In the genomic region with DNA sequence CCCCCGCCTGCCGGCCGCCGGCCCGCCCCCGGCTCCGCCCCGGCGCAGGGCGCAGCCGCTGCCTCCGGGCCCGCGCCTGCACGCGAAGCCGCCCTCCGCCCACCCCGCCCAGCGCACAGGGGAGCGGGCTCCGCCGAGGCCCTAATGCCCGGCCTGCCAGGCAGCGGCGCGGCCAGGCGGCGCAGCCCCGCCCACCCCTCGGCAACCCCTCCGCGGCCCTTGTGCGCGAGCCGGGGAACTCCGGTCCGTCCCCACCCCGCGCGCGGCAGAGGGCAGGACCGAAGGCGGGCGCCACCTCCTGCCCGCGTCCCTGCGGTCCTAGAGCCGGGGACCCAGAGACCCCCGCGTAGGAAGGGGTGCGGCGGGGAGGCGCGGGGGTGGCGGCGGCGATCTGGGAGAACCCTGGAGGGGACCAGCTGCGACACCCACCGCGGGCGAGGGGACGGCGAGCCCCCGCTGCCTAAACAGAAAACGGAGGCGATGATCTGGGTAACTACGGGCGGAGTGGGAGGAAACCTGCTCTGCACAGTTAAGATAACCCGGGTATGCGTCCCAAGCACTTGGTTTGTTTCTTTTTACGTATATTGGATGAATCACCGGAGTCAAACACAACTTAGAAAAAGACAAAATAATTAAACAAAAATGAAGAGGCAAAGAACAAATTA, we compare ENCODE assay signal across 1 cellular context.
TF ChIP-seq lines count a peak whose summit lies in the region.

No MANE protein-coding gene starts in this region.

TF ChIP-seq in K562, 482 proteins besides CTCF, POLR2A, EP300 and RAD21 (continued from another document):
- TF ChIP-seq, protein P1, sequence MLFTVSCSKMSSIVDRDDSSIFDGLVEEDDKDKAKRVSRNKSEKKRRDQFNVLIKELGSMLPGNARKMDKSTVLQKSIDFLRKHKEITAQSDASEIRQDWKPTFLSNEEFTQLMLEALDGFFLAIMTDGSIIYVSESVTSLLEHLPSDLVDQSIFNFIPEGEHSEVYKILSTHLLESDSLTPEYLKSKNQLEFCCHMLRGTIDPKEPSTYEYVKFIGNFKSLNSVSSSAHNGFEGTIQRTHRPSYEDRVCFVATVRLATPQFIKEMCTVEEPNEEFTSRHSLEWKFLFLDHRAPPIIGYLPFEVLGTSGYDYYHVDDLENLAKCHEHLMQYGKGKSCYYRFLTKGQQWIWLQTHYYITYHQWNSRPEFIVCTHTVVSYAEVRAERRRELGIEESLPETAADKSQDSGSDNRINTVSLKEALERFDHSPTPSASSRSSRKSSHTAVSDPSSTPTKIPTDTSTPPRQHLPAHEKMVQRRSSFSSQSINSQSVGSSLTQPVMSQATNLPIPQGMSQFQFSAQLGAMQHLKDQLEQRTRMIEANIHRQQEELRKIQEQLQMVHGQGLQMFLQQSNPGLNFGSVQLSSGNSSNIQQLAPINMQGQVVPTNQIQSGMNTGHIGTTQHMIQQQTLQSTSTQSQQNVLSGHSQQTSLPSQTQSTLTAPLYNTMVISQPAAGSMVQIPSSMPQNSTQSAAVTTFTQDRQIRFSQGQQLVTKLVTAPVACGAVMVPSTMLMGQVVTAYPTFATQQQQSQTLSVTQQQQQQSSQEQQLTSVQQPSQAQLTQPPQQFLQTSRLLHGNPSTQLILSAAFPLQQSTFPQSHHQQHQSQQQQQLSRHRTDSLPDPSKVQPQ (CRISPR knock-in tag; IDR thresholded peaks at IDR 0.05; ENCODE audit: borderline replicate concordance) = no peak
- TF ChIP-seq GABPB1 (CRISPR knock-in tag; IDR thresholded peaks at IDR 0.05) (no peak), PHF21A (IDR thresholded peaks at IDR 0.05; ENCODE audit: borderline replicate concordance, low read depth) (no peak), ATF1 (CRISPR knock-in tag; IDR thresholded peaks at IDR 0.05) (no peak), ATF1 (tag; IDR thresholded peaks at IDR 0.05) (peak; percentile 49), MYC (IDR thresholded peaks at IDR 0.05; ENCODE audit: low read depth, low read length) (peak; percentile 11; the same call in 1 of the 2 replicates), MYC (CRISPR knock-in tag; IDR thresholded peaks at IDR 0.05; ENCODE audit: borderline replicate concordance, low read depth) (no peak), CCNT2 (IDR thresholded peaks at IDR 0.05; ENCODE audit: borderline replicate concordance, extremely low read depth, insufficient read length, low read depth, low read length) (peak; percentile 47), PRPF4 (IDR thresholded peaks at IDR 0.05; ENCODE audit: insufficient read depth, low read depth, low read length, poor library complexity, severe bottlenecking) (no peak), SMAD1 (IDR thresholded peaks at IDR 0.05; ENCODE audit: low read depth, low read length, partially characterized antibody) (no peak), EGR1 (conservative IDR thresholded peaks at IDR 0.05) (peak; percentile 98), STAT5A (IDR thresholded peaks at IDR 0.05; ENCODE audit: borderline replicate concordance, low read length) (no peak), NR2C1 (IDR thresholded peaks at IDR 0.05) (no peak), NR2C1 (tag; IDR thresholded peaks at IDR 0.05) (no peak), NUFIP1 (IDR thresholded peaks at IDR 0.05; ENCODE audit: partially characterized antibody) (no peak), ZNF282 (CRISPR knock-in tag; IDR thresholded peaks at IDR 0.05) (no peak), CBX5 (IDR thresholded peaks at IDR 0.05; ENCODE audit: borderline replicate concordance, low read depth) (no peak), ZNF699 (CRISPR knock-in tag; IDR thresholded peaks at IDR 0.05; ENCODE audit: insufficient replicate concordance) (no peak)
TF ChIP-seq in K562: peak in this region for 84.
